In genomic region chr12:116880817-116881324, GRCh38 we compare ENCODE assay signal across 8 cellular contexts. TPM values are rescaled to one million over a fixed set of nuclear protein-coding genes. Genes with fewer than 3 reads are reported as not detected.
A peak's percentile ranks its signal among the peaks of the same experiment; 100 is the strongest.
DNase-seq lines count a peak whose midpoint lies in the region; ATAC-seq and TF ChIP-seq lines count a peak whose summit lies in the region.

No MANE protein-coding gene starts in this region.

- H3K4me2 ChIP-seq in OCI-LY3 (ENCODE audit: low read length) = peak overlapping the region; percentile 56

- intact Hi-C loops in ascending aorta (cut with DNase I) = loop anchor here (10.0 kb wide), 1 partner anchor 146 kb away; the partner anchor contains the start of genes RNFT2 and SPRING1

- H3K4me3 ChIP-seq in OCI-LY3 (ENCODE audit: low read length) = peak overlapping the region; percentile 58
- peak overlapping the region; percentile 55 to 58 for H3K4me3 ChIP-seq in ascending aorta

- DNase-seq in activated gamma-delta T cell treated with Interleukin-2 at 50 U/mL for 16 hours = peak; percentile 11
- no peak for DNase-seq in activated gamma-delta T cell (lab: John Stamatoyannopoulos, UW)
- DNase-seq in ascending aorta (ENCODE audit: low spot score in 2 of 2) = no peak
- peak; percentile 57 for DNase-seq in iris pigment epithelial cell (ENCODE audit: low read depth)
- DNase-seq in stimulated activated CD8-positive, alpha-beta memory T cell treated with anti-CD3 and anti-CD28 coated beads, Interleukin-4, amount 100 ng/mL, for 48 hours = peak; percentile 49

- no peak overlapping the region for H3K9ac ChIP-seq in OCI-LY3 (ENCODE audit: low read length)

- no peak overlapping the region for H2AFZ ChIP-seq in OCI-LY3 (ENCODE audit: low read depth, low read length)

- ATAC-seq in HG03103 (IDR thresholded peaks at IDR 0.05; ENCODE audit: low read depth, unreplicated experiment) (peak; percentile 74), HG02571 (IDR thresholded peaks at IDR 0.05; ENCODE audit: unreplicated experiment) (no peak)

- no peaks in the 10 kb centered on the region for H3K9me3 ChIP-seq in OCI-LY3 (ENCODE audit: insufficient read depth, low read length)
- H3K9me3 ChIP-seq in ascending aorta = no peaks in the 10 kb centered on the region

- H3K27me3 ChIP-seq in OCI-LY3 (ENCODE audit: low read depth, low read length) (peaks cover 16% of the 10 kb centered on the region), ascending aorta (peaks cover 12% of the 10 kb centered on the region)

- H3K4me1 ChIP-seq in OCI-LY3 (ENCODE audit: low read length) (no peaks in the 10 kb centered on the region), ascending aorta (peaks cover 10 to 24% of the 10 kb centered on the region in 2 donors)

- H3K27ac ChIP-seq in OCI-LY3 (ENCODE audit: low read length) (no peak overlapping the region), ascending aorta (no peak overlapping the region)

- H3K79me2 ChIP-seq in OCI-LY3 (ENCODE audit: low read length) = no peaks in the 10 kb centered on the region

- H3K36me3 ChIP-seq in OCI-LY3 (replicated peaks; ENCODE audit: low read depth, low read length) (no peaks in the 10 kb centered on the region), ascending aorta (no peaks in the 10 kb centered on the region)

- no peaks in the 10 kb centered on the region for H4K20me1 ChIP-seq in OCI-LY3 (ENCODE audit: insufficient read depth, low read length)

- TF ChIP-seq CTCF in OCI-LY3 (IDR thresholded peaks at IDR 0.05; ENCODE audit: low read depth, low read length) (no peak), ascending aorta (IDR thresholded peaks at IDR 0.05) (no peak)

RNA-seq across cellular contexts. Expression of gene HRK, which starts 0.4 kb away (rescaled TPM):
- total RNA-seq in ascending aorta = not detected

RNA-seq across cellular contexts. Expression of gene FBXW8, which starts 29.9 kb away (rescaled TPM):
- total RNA-seq in ascending aorta = 3.3 TPM

Comparison
In these comparisons a context has a peak if more than half of its experiments do, and no peak if none do; other contexts are left out.
1. DNase-seq: peak in activated gamma-delta T cell treated with Interleukin-2 at 50 U/mL for 16 hours (single experiment), iris pigment epithelial cell (single experiment) and stimulated activated CD8-positive, alpha-beta memory T cell treated with anti-CD3 and anti-CD28 coated beads, Interleukin-4, amount 100 ng/mL, for 48 hours (single experiment); none in activated gamma-delta T cell (single experiment) and ascending aorta (0 of 2).